In genomic region chr2:134718095-134718955, GRCh38 we compare ENCODE assay signal across 8 cellular contexts. TPM values are rescaled to one million over a fixed set of nuclear protein-coding genes. Genes with fewer than 3 reads are reported as not detected.
DNase-seq lines count a peak whose midpoint lies in the region; ATAC-seq and TF ChIP-seq lines count a peak whose summit lies in the region.

No MANE protein-coding gene starts in this region.

- H3K9ac ChIP-seq in ES-I3 (ENCODE audit: low read depth, low read length) (peak overlapping the region; percentile 69), endodermal cell (ENCODE audit: extremely low read depth, low read length, poor library complexity, severe bottlenecking) (no peak overlapping the region)

- peaks cover 91% of the 10 kb centered on the region for H3K27me3 Mint-ChIP-seq in endodermal cell (ENCODE audit: insufficient read depth)
- peaks cover 29 to 43% of the 10 kb centered on the region in 2 donors for H3K27me3 Mint-ChIP-seq in natural killer cell (ENCODE audit: low read depth in 2 of 2)

- DNase-seq in Peyer's patch: peak in 2 of 3 donors; percentile 38 to 54
- DNase-seq in endodermal cell: peak; percentile 79
- peak; percentile 30 for DNase-seq in natural killer cell
- DNase-seq in mucosa of gallbladder (ENCODE audit: low spot score): no peak
- no peak for DNase-seq in NAMALWA (ENCODE audit: low spot score)
- no peak for DNase-seq in GM19238 (ENCODE audit: insufficient read length, low spot score)

- H3K4me1 ChIP-seq in ES-I3 (ENCODE audit: insufficient read depth, low read length) (peaks cover 14% of the 10 kb centered on the region; the same call in 1 of the 2 replicates), Peyer's patch (peaks cover 0 to 16% (median 5%) of the 10 kb centered on the region in 4 donors), endodermal cell (ENCODE audit: control insufficient read depth, insufficient read depth, low read length) (no peaks in the 10 kb centered on the region)

- H3K4me3 Mint-ChIP-seq in endodermal cell (peak overlapping the region; percentile 58), natural killer cell (peak overlapping the region; percentile 89)

- no peak for TF ChIP-seq CTCF in Peyer's patch (IDR thresholded peaks at IDR 0.05)
- no peak for TF ChIP-seq CTCF in endodermal cell (conservative IDR thresholded peaks at IDR 0.05)
- no peak for TF ChIP-seq CTCF in natural killer cell (IDR thresholded peaks at IDR 0.05)

- H3K27ac ChIP-seq in Peyer's patch (peak overlapping the region in 1 of 4 donors; percentile 57), endodermal cell (ENCODE audit: low read depth, low read length) (no peak overlapping the region)

- intact Hi-C loops in natural killer cell (cut with micrococcal nuclease): no loop called here

- ATAC-seq in GM21526 (IDR thresholded peaks at IDR 0.05; ENCODE audit: low FRiP score, unreplicated experiment) (peak; percentile 28), natural killer cell (peak; percentile 25 to 48 (median 26))

- TF ChIP-seq POLR2A in Peyer's patch (IDR thresholded peaks at IDR 0.05): no peak

- H3K9me3 Mint-ChIP-seq in endodermal cell: no peaks in the 10 kb centered on the region
- no peaks in the 10 kb centered on the region for H3K9me3 Mint-ChIP-seq in natural killer cell

- H3K4me3 ChIP-seq in Peyer's patch: peak overlapping the region; percentile 37 to 63 (median 48)
- peak overlapping the region; percentile 77 for H3K4me3 ChIP-seq in endodermal cell (ENCODE audit: low read length)

- H3K4me1 Mint-ChIP-seq in endodermal cell (peaks cover 3% of the 10 kb centered on the region), natural killer cell (peaks cover 44 to 54% of the 10 kb centered on the region in 2 donors)

- WGBS in endodermal cell (ENCODE audit: insufficient coverage in 1 of 2, insufficient read length in 1 of 2), 2 experiments: 0 to 1% methylated on average over 25 to 109 of the region's 109 CpGs

- no peaks in the 10 kb centered on the region for H3K9me3 ChIP-seq in ES-I3 (ENCODE audit: control insufficient read depth, insufficient read depth, low read length)
- H3K9me3 ChIP-seq in Peyer's patch: no peaks in the 10 kb centered on the region
- no peaks in the 10 kb centered on the region for H3K9me3 ChIP-seq in endodermal cell (ENCODE audit: control insufficient read depth, low read length)

- no peaks in the 10 kb centered on the region for H3K36me3 Mint-ChIP-seq in endodermal cell (ENCODE audit: low read depth)
- H3K36me3 Mint-ChIP-seq in natural killer cell: peaks cover 8% of the 10 kb centered on the region

- H3K27ac Mint-ChIP-seq in endodermal cell: no peak overlapping the region
- peak overlapping the region in 1 of 2 donors; percentile 82 for H3K27ac Mint-ChIP-seq in natural killer cell

- H3K36me3 ChIP-seq in ES-I3 (ENCODE audit: insufficient read depth, low read length): no peaks in the 10 kb centered on the region
- no peaks in the 10 kb centered on the region for H3K36me3 ChIP-seq in Peyer's patch
- no peaks in the 10 kb centered on the region for H3K36me3 ChIP-seq in endodermal cell (ENCODE audit: control insufficient read depth, insufficient read depth, low read length)

- H3K27me3 ChIP-seq in Peyer's patch (peaks cover 0 to 25% of the 10 kb centered on the region in 2 donors), endodermal cell (ENCODE audit: control insufficient read depth, insufficient read depth, low read length, poor library complexity, severe bottlenecking) (peaks cover 91% of the 10 kb centered on the region)

RNA-seq across cellular contexts. Expression of gene TMEM163, which starts 0.5 kb away (rescaled TPM):
- total RNA-seq in Peyer's patch (1 to 10 TPM in 1 of 4 donors, not detected in 3; 1.7 TPM), endodermal cell (under 1 TPM in 1 of 2 donors, not detected in 1; 0.24 TPM), natural killer cell (10 to 100 TPM in 2 of 3 donors, 1 to 10 TPM in 1; 6.8 to 11.6 (median 10.3) TPM), mucosa of gallbladder (36.1 TPM)
- polyA plus RNA-seq in endodermal cell (2013, experiment 1 of 2): 9.9 TPM
- 7.0 TPM for polyA plus RNA-seq in endodermal cell (2013, experiment 2 of 2)

Comparison
In these comparisons a context has a peak if more than half of its experiments do, and no peak if none do; other contexts are left out.
1. DNase-seq: peak in Peyer's patch (2 of 3), endodermal cell (single experiment) and natural killer cell (single experiment); none in mucosa of gallbladder (single experiment), NAMALWA (single experiment) and GM19238 (single experiment).